ENCODE assay signal across 1 cellular context in the genomic region with DNA sequence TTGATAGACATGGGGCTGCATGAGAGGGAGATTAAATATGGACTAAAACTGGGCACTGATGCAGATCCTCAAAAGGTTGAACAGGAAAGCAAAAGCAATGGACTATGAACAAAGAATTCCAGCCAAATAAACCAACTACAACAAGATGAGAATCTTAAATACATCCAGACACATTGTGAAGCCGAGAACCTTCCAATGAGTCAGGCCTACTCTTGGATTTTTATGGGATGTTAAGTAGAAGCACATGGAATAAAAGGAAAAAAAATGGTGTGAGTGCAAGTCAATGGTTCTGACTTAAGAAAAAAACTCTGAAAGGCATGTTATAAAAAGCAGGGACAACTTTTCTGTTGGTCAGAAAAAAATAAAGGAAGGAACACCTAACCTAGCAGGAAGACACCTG.
TF ChIP-seq lines count a peak whose summit lies in the region.

No MANE protein-coding gene starts in this region.

TF ChIP-seq in WTC11, 78 proteins besides CTCF, POLR2A, EP300 and RAD21 (continued from another document):
- no peak for TF ChIP-seq KAT7 (CRISPR knock-in tag; IDR thresholded peaks at IDR 0.05; ENCODE audit: borderline replicate concordance)
- TF ChIP-seq, protein P1, sequence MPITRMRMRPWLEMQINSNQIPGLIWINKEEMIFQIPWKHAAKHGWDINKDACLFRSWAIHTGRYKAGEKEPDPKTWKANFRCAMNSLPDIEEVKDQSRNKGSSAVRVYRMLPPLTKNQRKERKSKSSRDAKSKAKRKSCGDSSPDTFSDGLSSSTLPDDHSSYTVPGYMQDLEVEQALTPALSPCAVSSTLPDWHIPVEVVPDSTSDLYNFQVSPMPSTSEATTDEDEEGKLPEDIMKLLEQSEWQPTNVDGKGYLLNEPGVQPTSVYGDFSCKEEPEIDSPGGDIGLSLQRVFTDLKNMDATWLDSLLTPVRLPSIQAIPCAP (CRISPR knock-in tag; IDR thresholded peaks at IDR 0.05): no peak
- TF ChIP-seq SOX15 (CRISPR knock-in tag; IDR thresholded peaks at IDR 0.05): no peak
- no peak for TF ChIP-seq ZNF416 (CRISPR knock-in tag; IDR thresholded peaks at IDR 0.05)
- TF ChIP-seq ETV6 (CRISPR knock-in tag; IDR thresholded peaks at IDR 0.05): no peak
- TF ChIP-seq, protein P2, sequence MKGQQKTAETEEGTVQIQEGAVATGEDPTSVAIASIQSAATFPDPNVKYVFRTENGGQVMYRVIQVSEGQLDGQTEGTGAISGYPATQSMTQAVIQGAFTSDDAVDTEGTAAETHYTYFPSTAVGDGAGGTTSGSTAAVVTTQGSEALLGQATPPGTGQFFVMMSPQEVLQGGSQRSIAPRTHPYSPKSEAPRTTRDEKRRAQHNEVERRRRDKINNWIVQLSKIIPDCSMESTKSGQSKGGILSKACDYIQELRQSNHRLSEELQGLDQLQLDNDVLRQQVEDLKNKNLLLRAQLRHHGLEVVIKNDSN (CRISPR knock-in tag; IDR thresholded peaks at IDR 0.05): no peak
TF ChIP-seq in WTC11: peak in this region for 0.
